Comparison of ENCODE assay signal across 1 cellular context in genomic region chr17:66830451-66830850, GRCh38.
TF ChIP-seq lines count a peak whose summit lies in the region.

No MANE protein-coding gene starts in this region.

TF ChIP-seq in WTC11, 78 proteins besides CTCF, POLR2A, EP300 and RAD21 (continued from another document):
- TF ChIP-seq, protein P1, sequence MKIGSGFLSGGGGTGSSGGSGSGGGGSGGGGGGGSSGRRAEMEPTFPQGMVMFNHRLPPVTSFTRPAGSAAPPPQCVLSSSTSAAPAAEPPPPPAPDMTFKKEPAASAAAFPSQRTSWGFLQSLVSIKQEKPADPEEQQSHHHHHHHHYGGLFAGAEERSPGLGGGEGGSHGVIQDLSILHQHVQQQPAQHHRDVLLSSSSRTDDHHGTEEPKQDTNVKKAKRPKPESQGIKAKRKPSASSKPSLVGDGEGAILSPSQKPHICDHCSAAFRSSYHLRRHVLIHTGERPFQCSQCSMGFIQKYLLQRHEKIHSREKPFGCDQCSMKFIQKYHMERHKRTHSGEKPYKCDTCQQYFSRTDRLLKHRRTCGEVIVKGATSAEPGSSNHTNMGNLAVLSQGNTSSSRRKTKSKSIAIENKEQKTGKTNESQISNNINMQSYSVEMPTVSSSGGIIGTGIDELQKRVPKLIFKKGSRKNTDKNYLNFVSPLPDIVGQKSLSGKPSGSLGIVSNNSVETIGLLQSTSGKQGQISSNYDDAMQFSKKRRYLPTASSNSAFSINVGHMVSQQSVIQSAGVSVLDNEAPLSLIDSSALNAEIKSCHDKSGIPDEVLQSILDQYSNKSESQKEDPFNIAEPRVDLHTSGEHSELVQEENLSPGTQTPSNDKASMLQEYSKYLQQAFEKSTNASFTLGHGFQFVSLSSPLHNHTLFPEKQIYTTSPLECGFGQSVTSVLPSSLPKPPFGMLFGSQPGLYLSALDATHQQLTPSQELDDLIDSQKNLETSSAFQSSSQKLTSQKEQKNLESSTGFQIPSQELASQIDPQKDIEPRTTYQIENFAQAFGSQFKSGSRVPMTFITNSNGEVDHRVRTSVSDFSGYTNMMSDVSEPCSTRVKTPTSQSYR (CRISPR knock-in tag; IDR thresholded peaks at IDR 0.05) = no peak
- TF ChIP-seq SP1 (CRISPR knock-in tag; conservative IDR thresholded peaks at IDR 0.05) (no peak), CBFB (CRISPR knock-in tag; IDR thresholded peaks at IDR 0.05; ENCODE audit: low read depth) (no peak), KAT7 (CRISPR knock-in tag; IDR thresholded peaks at IDR 0.05; ENCODE audit: borderline replicate concordance) (no peak), SOX15 (CRISPR knock-in tag; IDR thresholded peaks at IDR 0.05) (no peak), USF1 (CRISPR knock-in tag; IDR thresholded peaks at IDR 0.05) (no peak), ZNF532 (CRISPR knock-in tag; IDR thresholded peaks at IDR 0.05; ENCODE audit: borderline replicate concordance) (no peak), NR1H2 (CRISPR knock-in tag; IDR thresholded peaks at IDR 0.05) (no peak), CREM (CRISPR knock-in tag; IDR thresholded peaks at IDR 0.05) (no peak), ZNF425 (CRISPR knock-in tag; conservative IDR thresholded peaks at IDR 0.05) (no peak), PRRX2 (CRISPR knock-in tag; IDR thresholded peaks at IDR 0.05) (no peak), TP53 (CRISPR knock-in tag; IDR thresholded peaks at IDR 0.05) (no peak)
- TF ChIP-seq, protein P2, sequence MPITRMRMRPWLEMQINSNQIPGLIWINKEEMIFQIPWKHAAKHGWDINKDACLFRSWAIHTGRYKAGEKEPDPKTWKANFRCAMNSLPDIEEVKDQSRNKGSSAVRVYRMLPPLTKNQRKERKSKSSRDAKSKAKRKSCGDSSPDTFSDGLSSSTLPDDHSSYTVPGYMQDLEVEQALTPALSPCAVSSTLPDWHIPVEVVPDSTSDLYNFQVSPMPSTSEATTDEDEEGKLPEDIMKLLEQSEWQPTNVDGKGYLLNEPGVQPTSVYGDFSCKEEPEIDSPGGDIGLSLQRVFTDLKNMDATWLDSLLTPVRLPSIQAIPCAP (CRISPR knock-in tag; IDR thresholded peaks at IDR 0.05) = no peak
- TF ChIP-seq, protein P3, sequence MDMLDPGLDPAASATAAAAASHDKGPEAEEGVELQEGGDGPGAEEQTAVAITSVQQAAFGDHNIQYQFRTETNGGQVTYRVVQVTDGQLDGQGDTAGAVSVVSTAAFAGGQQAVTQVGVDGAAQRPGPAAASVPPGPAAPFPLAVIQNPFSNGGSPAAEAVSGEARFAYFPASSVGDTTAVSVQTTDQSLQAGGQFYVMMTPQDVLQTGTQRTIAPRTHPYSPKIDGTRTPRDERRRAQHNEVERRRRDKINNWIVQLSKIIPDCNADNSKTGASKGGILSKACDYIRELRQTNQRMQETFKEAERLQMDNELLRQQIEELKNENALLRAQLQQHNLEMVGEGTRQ (CRISPR knock-in tag; IDR thresholded peaks at IDR 0.05) = no peak
